8 cellular contexts compared by ENCODE assay signal in the genomic region with DNA sequence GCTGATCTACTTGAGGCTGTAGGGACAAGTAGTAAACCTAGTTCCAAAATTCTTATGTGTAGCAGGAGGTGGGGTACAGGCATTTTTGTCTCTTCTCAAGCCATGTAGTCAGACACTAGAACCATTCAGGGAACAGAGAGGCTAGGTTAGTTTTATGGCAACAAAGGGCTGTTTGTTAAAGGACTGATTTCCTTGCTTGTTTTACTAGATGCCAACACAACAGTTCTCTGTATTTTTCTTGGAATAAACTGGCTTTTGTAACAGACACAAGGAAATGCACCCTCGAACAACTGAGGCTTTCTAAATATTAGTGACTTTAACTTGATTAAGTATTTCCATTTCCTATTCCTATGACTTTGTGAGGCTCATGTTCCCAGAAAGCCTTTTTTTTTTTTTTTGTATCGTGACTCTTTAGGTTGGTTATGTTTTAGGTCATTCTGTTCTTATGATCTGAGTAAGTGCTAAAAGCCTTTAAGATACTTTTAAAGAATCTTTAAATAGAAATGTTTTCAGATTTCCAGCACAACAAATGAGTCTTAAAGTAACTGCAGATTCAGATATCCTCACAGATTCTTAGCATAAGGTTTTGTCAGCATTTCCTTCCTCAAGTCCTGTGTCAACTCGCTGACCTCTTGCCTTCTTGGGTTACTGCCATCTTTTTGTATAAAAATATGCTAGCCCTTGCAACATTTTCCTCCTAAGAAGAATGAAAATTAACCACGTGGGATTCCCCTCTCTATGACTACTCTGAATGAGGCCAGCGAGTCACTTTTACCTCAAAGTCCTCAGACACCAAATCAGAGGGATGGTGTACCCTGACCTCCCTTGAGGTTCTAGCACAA.
DNase-seq lines count a peak whose midpoint lies in the region; ATAC-seq and TF ChIP-seq lines count a peak whose summit lies in the region.

No MANE protein-coding gene starts in this region.

- H3K9ac ChIP-seq in fibroblast of lung (ENCODE audit: insufficient read depth, low read length) = no peak overlapping the region

- DNase-seq in AG09319 (ENCODE audit: extremely low read depth, low read depth) (peak; percentile 80), RPMI8226 (peak; percentile 94), fibroblast of lung (ENCODE audit: low read depth in 2 of 2) (peak; percentile 80 to 97), pons (ENCODE audit: low spot score) (peak; percentile 99), NCI-H2029 (lab: John Stamatoyannopoulos, UW) (no peak), NCI-H2227 treated with DMSO at 0.1 percent for 48 hours (lab: John Stamatoyannopoulos, UW) (no peak), DMS 273 (lab: John Stamatoyannopoulos, UW; ENCODE audit: unreplicated experiment) (no peak)

- no peaks in the 10 kb centered on the region for H3K36me3 ChIP-seq in fibroblast of lung (ENCODE audit: control insufficient read depth, insufficient read depth, low read length)

- no peaks in the 10 kb centered on the region for H3K9me3 ChIP-seq in fibroblast of lung (ENCODE audit: control insufficient read depth, insufficient read depth, low read depth, low read length)

- peaks cover 11% of the 10 kb centered on the region for H3K4me1 ChIP-seq in fibroblast of lung (ENCODE audit: control insufficient read depth, extremely low read depth, insufficient read depth, low read length)

- H3K27me3 ChIP-seq in fibroblast of lung (ENCODE audit: control insufficient read depth, insufficient read depth, low read length) = no peaks in the 10 kb centered on the region

- ATAC-seq in GM21717 (IDR thresholded peaks at IDR 0.05; ENCODE audit: unreplicated experiment) = peak; percentile 58

- no peaks in the 10 kb centered on the region for H3K79me2 ChIP-seq in fibroblast of lung (ENCODE audit: control insufficient read depth, insufficient read depth, low read length)

- peak overlapping the region; percentile 37 for H3K27ac ChIP-seq in fibroblast of lung (ENCODE audit: insufficient read depth, low read length)

- no peak overlapping the region for H3K4me3 ChIP-seq in fibroblast of lung (replicated peaks in 1 of 4; ENCODE audit: control extremely low read depth in 1 of 4, insufficient read depth in 1 of 4, low read depth in 3 of 4, low read length in 4 of 4)

- no peaks in the 10 kb centered on the region for H4K20me1 ChIP-seq in fibroblast of lung (ENCODE audit: control insufficient read depth, extremely low read depth, insufficient read depth, low read length)

- peak overlapping the region; percentile 54 for H3K4me2 ChIP-seq in fibroblast of lung (ENCODE audit: extremely low read depth, insufficient read depth, low read length)

- no peak for TF ChIP-seq CTCF in AG09319 (IDR thresholded peaks at IDR 0.05; ENCODE audit: low read depth, low read length)
- no peak for TF ChIP-seq CTCF in fibroblast of lung (conservative IDR thresholded peaks at IDR 0.05 in 1 of 2, IDR thresholded peaks at IDR 0.05 in 1 of 2; ENCODE audit: low read depth in 1 of 2, low read length in 2 of 2)

- no peak overlapping the region for H2AFZ ChIP-seq in fibroblast of lung (ENCODE audit: low read length)

Comparison
In these comparisons a context has a peak if more than half of its experiments do, and no peak if none do; other contexts are left out.
1. DNase-seq: peak in AG09319 (single experiment), RPMI8226 (single experiment), fibroblast of lung (2 of 2) and pons (single experiment); none in NCI-H2029 (single experiment), NCI-H2227 treated with DMSO at 0.1 percent for 48 hours (single experiment) and DMS 273 (single experiment).